ENCODE assay signal across 8 cellular contexts in the genomic region with DNA sequence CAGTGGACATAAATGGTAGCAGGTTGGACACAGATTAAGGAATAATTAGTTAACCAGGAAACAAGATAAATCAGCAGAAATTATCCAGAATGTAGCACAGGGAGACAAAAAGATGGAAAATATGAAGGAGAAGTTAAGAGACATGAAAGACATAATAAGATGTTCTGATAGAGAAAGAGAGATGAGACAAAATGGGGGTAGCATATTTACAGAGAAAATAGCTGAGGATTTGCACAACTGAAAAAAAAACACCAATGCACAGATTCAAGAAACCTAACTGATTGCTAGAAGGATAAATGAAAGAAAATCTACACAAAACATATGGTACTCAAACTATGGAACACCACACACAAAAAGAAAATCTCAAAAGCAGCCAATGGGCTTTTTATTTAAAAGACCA. TPM values are rescaled to one million over a fixed set of nuclear protein-coding genes. Genes with fewer than 3 reads are reported as not detected.
DNase-seq lines count a peak whose midpoint lies in the region; ATAC-seq and TF ChIP-seq lines count a peak whose summit lies in the region.

No MANE protein-coding gene starts in this region.

- peaks cover 7% of the 10 kb centered on the region for H3K4me1 Mint-ChIP-seq in MCF 10A (ENCODE audit: insufficient read depth, unreplicated experiment)
- H3K4me1 Mint-ChIP-seq in naive thymus-derived CD4-positive, alpha-beta T cell, result peaks cover 12 to 38% (median 13%) of the 10 kb centered on the region in 7 donors

- H3K27ac ChIP-seq in ACC112 (ENCODE audit: low read depth, low read length), result no peak overlapping the region
- no peak overlapping the region for H3K27ac ChIP-seq in HUES6 (ENCODE audit: low read depth, low read length)
- peak overlapping the region; percentile 47 for H3K27ac ChIP-seq in naive thymus-derived CD4-positive, alpha-beta T cell (ENCODE audit: low read depth, low read length)

- BruUV-seq in MCF 10A (replicated peaks; lab: Mats Ljungman, UMichigan), result no TSS peak

- H3K9me3 Mint-ChIP-seq in MCF 10A (ENCODE audit: unreplicated experiment), result no peaks in the 10 kb centered on the region
- peaks cover 0 to 2% (median 0%) of the 10 kb centered on the region in 11 donors for H3K9me3 Mint-ChIP-seq in naive thymus-derived CD4-positive, alpha-beta T cell

- H3K9me3 ChIP-seq in HUES6 (ENCODE audit: control insufficient read depth, insufficient read depth, low read depth, low read length), result no peaks in the 10 kb centered on the region
- H3K9me3 ChIP-seq in naive thymus-derived CD4-positive, alpha-beta T cell (ENCODE audit: control insufficient read depth in 2 of 3, low read length in 3 of 3), result no peaks in the 10 kb centered on the region

- ATAC-seq in naive thymus-derived CD4-positive, alpha-beta T cell, result no peak

- POLR2A ChIA-PET in MCF 10A (lab: Yijun Ruan, JAX), result interaction anchor here (0.6 to 3.6 kb wide), 8 partner anchors 12 to 623 kb away, joined by 3 to 24 read pairs (median 3); a partner anchor contains a TSS
- POLR2A ChIA-PET in naive thymus-derived CD4-positive, alpha-beta T cell (lab: Charles Lee), result interaction anchor here (0.7 to 1.6 kb wide), 2 partner anchors 36 to 296 kb away, joined by 3 to 4 read pairs; no protein-coding TSS in a partner anchor

- H3K9ac ChIP-seq in HUES6 (ENCODE audit: low read length), result no peak overlapping the region

- no peak overlapping the region for H3K27ac Mint-ChIP-seq in MCF 10A (ENCODE audit: low read depth, unreplicated experiment)
- peak overlapping the region in 4 of 9 donors; percentile 13 to 59 (median 31) for H3K27ac Mint-ChIP-seq in naive thymus-derived CD4-positive, alpha-beta T cell

- peak overlapping the region; percentile 39 for H2AFZ ChIP-seq in ACC112 (ENCODE audit: low read length, unreplicated experiment)

- H3K36me3 ChIP-seq in ACC112 (ENCODE audit: insufficient read depth, low read length) (no peaks in the 10 kb centered on the region), HUES6 (ENCODE audit: control insufficient read depth, insufficient read depth, low read length) (no peaks in the 10 kb centered on the region)
- H3K36me3 ChIP-seq in naive thymus-derived CD4-positive, alpha-beta T cell (ENCODE audit: control insufficient read depth in 2 of 3, insufficient read depth in 3 of 3, low read length in 3 of 3), result no peaks in the 10 kb centered on the region

- intact Hi-C loops in MCF 10A (cut with micrococcal nuclease), result no loop called here
- intact Hi-C loops in naive thymus-derived CD4-positive, alpha-beta T cell (cut with micrococcal nuclease), result loop anchor here (1.0 to 2.0 kb wide), 3 partner anchors 34 to 469 kb away; a partner anchor contains a TSS

- peak overlapping the region; percentile 64 for H3K4me3 Mint-ChIP-seq in MCF 10A (ENCODE audit: unreplicated experiment)
- peak overlapping the region; percentile 77 to 91 (median 86) for H3K4me3 Mint-ChIP-seq in naive thymus-derived CD4-positive, alpha-beta T cell

- no peak for TF ChIP-seq CTCF in MCF 10A (IDR thresholded peaks at IDR 0.05; ENCODE audit: unreplicated experiment)

- H3K4me3 ChIP-seq in ACC112 (ENCODE audit: low read depth, low read length) (peak overlapping the region; percentile 79), HUES6 (ENCODE audit: low read depth, low read length) (peak overlapping the region; percentile 68)
- H3K4me3 ChIP-seq in naive thymus-derived CD4-positive, alpha-beta T cell (ENCODE audit: low read length), result peak overlapping the region; percentile 60

- CTCF ChIA-PET in MCF 10A (lab: Yijun Ruan, JAX), result interaction anchor here (4.8 kb wide), 1 partner anchor 12 kb away, joined by 36 read pairs; no protein-coding TSS in a partner anchor
- CTCF ChIA-PET in naive thymus-derived CD4-positive, alpha-beta T cell (lab: Charles Lee), result interaction anchor here (4.5 kb wide), 1 partner anchor 204 kb away, joined by 23 read pairs; no protein-coding TSS in a partner anchor

- peaks cover 10% of the 10 kb centered on the region for H3K4me1 ChIP-seq in ACC112 (ENCODE audit: control insufficient read depth, insufficient read depth, low read length, unreplicated experiment)
- peaks cover 10% of the 10 kb centered on the region for H3K4me1 ChIP-seq in HUES6 (ENCODE audit: control insufficient read depth, insufficient read depth, low read length)
- peaks cover 4% of the 10 kb centered on the region in 2 donors for H3K4me1 ChIP-seq in naive thymus-derived CD4-positive, alpha-beta T cell (ENCODE audit: control insufficient read depth in 2 of 2, insufficient read depth in 2 of 2, low read length in 2 of 2)

- no peaks in the 10 kb centered on the region for H3K36me3 Mint-ChIP-seq in MCF 10A (ENCODE audit: insufficient read depth, unreplicated experiment)
- H3K36me3 Mint-ChIP-seq in naive thymus-derived CD4-positive, alpha-beta T cell, result peaks cover 0 to 11% (median 0%) of the 10 kb centered on the region in 5 donors

- H3K27me3 ChIP-seq in ACC112 (ENCODE audit: insufficient read depth, low read length), result no peaks in the 10 kb centered on the region
- no peaks in the 10 kb centered on the region for H3K27me3 ChIP-seq in HUES6 (ENCODE audit: control insufficient read depth, insufficient read depth, low read length)
- no peaks in the 10 kb centered on the region for H3K27me3 ChIP-seq in naive thymus-derived CD4-positive, alpha-beta T cell (ENCODE audit: control insufficient read depth in 2 of 2, insufficient read depth in 2 of 2, low read length in 2 of 2)

- H3K27me3 Mint-ChIP-seq in MCF 10A (ENCODE audit: insufficient read depth, unreplicated experiment), result no peaks in the 10 kb centered on the region
- no peaks in the 10 kb centered on the region for H3K27me3 Mint-ChIP-seq in naive thymus-derived CD4-positive, alpha-beta T cell

- no peaks in the 10 kb centered on the region for H3K79me2 ChIP-seq in ACC112 (ENCODE audit: control insufficient read depth, insufficient read depth, low read length, unreplicated experiment)

- DNase-seq in MCF 10A (ENCODE audit: unreplicated experiment) (no peak), hypothalamus (lab: John Stamatoyannopoulos, UW) (no peak), middle frontal gyrus (ENCODE audit: extremely low spot score, low spot score) (no peak), NCI-H446 treated with DMSO at 0.1 percent for 48 hours (lab: John Stamatoyannopoulos, UW) (no peak), iPS-NIHi11 (ENCODE audit: low spot score) (no peak)
- no peak for DNase-seq in naive thymus-derived CD4-positive, alpha-beta T cell

RNA-seq across cellular contexts. Expression of a gene that starts 34.6 kb away (rescaled TPM):
- total RNA-seq in MCF 10A (2022), result 12.9 and 14.6 TPM in 2 replicates
- 10 to 100 TPM in 2 of 5 experiments, 1 to 10 TPM in 3; 8.3 to 23.5 (median 9.5) TPM for total RNA-seq in naive thymus-derived CD4-positive, alpha-beta T cell
- polyA plus RNA-seq in naive thymus-derived CD4-positive, alpha-beta T cell, result 10 to 100 TPM in 1 of 2 donors, 1 to 10 TPM in 1; 7.7 to 10.7 TPM

RNA-seq across cellular contexts. Expression of a gene that starts 35.0 kb away (rescaled TPM):
- total RNA-seq in MCF 10A (2022), result 3.2 and 4.6 TPM in 2 replicates
- 1 to 10 TPM in 2 of 5 experiments, under 1 TPM in 1, not detected in 2; 0.78 to 2.8 (median 1.6) TPM for total RNA-seq in naive thymus-derived CD4-positive, alpha-beta T cell
- under 1 TPM; 0.28 to 0.34 TPM for polyA plus RNA-seq in naive thymus-derived CD4-positive, alpha-beta T cell

RNA-seq across cellular contexts. Expression of a gene that starts 53.0 kb away (rescaled TPM):
- 6.0 and 6.2 TPM in 2 replicates for total RNA-seq in MCF 10A (2022)
- total RNA-seq in naive thymus-derived CD4-positive, alpha-beta T cell, result 100 to 1,000 TPM; 100 to 550 (median 172) TPM
- polyA plus RNA-seq in naive thymus-derived CD4-positive, alpha-beta T cell, result 100 to 1,000 TPM; 249 to 304 TPM

Comparison
In these comparisons a context has a peak if more than half of its experiments do, and no peak if none do; other contexts are left out.
1. RNA of a gene that starts 53.0 kb away (total RNA-seq): 100 to 550 TPM in naive thymus-derived CD4-positive, alpha-beta T cell; 6.0 to 6.2 TPM in MCF 10A; every median in the first group is over 10 times any median in the second.
2. Peak in every context shown above with its lines, with median percentiles within 50 percentile points of each other: H3K4me3 ChIP-seq.